8 cellular contexts compared by ENCODE assay signal in the genomic region with DNA sequence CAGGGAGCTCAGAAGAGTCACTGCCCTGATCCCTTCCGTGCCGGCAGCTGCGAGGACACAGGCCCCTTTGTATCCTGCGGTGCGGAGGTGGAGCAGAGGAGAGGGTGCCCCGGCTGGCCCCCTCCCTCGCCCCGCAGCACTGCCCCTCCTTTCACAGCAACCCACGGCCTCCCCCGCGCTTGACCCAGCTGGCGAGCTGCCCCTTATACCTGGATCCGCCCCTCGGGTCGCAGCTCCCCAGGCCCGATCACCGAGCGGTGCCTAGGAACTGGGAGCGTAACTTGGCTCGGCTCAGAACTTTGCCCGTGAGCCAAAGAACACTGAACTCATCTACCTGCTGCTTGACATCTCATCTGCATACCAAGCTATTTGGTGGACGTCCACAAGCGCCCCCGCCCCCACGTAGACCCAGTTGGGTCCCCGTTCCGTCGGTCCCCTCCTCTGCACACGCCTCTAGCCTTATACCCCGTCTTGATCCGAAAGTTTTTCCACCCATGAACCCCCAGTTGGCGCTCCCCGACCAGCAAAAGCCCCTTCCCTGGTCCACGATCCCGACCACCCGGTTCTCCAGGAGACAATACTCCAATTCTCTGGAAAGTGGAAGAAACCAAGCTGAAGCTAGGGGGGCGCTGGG. TPM values are rescaled to one million over a fixed set of nuclear protein-coding genes. Genes with fewer than 3 reads are reported as not detected.
DNase-seq lines count a peak whose midpoint lies in the region; ATAC-seq and TF ChIP-seq lines count a peak whose summit lies in the region.

No MANE protein-coding gene starts in this region.

- ATAC-seq in GM18870 (IDR thresholded peaks at IDR 0.05; ENCODE audit: unreplicated experiment), result peak; percentile 16
- peak; percentile 21 for ATAC-seq in HG03135 (IDR thresholded peaks at IDR 0.05; ENCODE audit: unreplicated experiment)
- ATAC-seq in T-cell (replicated peaks in 1 of 4), result peak; percentile 10 to 19 (median 12)

- POLR2A ChIA-PET in BJ (lab: Charles Lee), result interaction anchor here (0.6 to 2.7 kb wide), 4 partner anchors 12 to 225 kb away, joined by 5 to 30 read pairs (median 11); a partner anchor contains a TSS
- POLR2A ChIA-PET in T-cell (lab: Charles Lee), result interaction anchor here (0.6 to 4.2 kb wide), 14 partner anchors 9 to 818 kb away, joined by 3 to 84 read pairs (median 6); a partner anchor contains a TSS

- peak overlapping the region; percentile 88 to 90 for H3K27ac Mint-ChIP-seq in T-cell

- no peaks in the 10 kb centered on the region for H3K27me3 ChIP-seq in BJ (ENCODE audit: control insufficient read depth, insufficient read depth, low read length)

- H3K4me1 Mint-ChIP-seq in T-cell, result peaks cover 53 to 65% (median 65%) of the 10 kb centered on the region in 3 donors

- DNase-seq in BJ (ENCODE audit: low read depth) (no peak), T-cell (peak in 27 of 34 experiments; percentile 10 to 47 (median 27)), caudate nucleus (lab: John Stamatoyannopoulos, UW) (peak in 57 of 61 donors; percentile 58 to 94 (median 80)), islet precursor cell (peak; percentile 68), NCI-H1694 (lab: John Stamatoyannopoulos, UW) (no peak)
- peak; percentile 32 for DNase-seq in stimulated activated CD4-positive, alpha-beta T cell treated with anti-CD3 and anti-CD28 coated beads, Interleukin-1b, Interleukin-23, amount 100 ng/mL, for 48 hours

- TF ChIP-seq CTCF in BJ (IDR thresholded peaks at IDR 0.05; ENCODE audit: insufficient read depth, low read depth, low read length), result no peak

- H3K27me3 Mint-ChIP-seq in T-cell, result no peaks in the 10 kb centered on the region

- no peaks in the 10 kb centered on the region for H3K9me3 Mint-ChIP-seq in T-cell

- H3K27ac ChIP-seq in caudate nucleus (ENCODE audit: low read depth, low read length), result peak overlapping the region; percentile 99

- H3K36me3 ChIP-seq in BJ (ENCODE audit: control insufficient read depth, insufficient read depth, low read length), result peaks cover 9% of the 10 kb centered on the region

- H3K4me3 Mint-ChIP-seq in T-cell, result peak overlapping the region; percentile 94 to 97 (median 94)

- CTCF ChIA-PET in BJ (lab: Yijun Ruan, JAX) (interaction anchor here (0.9 to 3.2 kb wide), 14 partner anchors 9 to 166 kb away, joined by 3 to 30 read pairs (median 6); a partner anchor contains a TSS), T-cell (lab: Charles Lee) (interaction anchor here (0.6 to 3.7 kb wide), 18 partner anchors 12 to 1717 kb away, joined by 3 to 62 read pairs (median 4); a partner anchor contains a TSS)

- peak overlapping the region; percentile 84 for H3K4me3 ChIP-seq in BJ (ENCODE audit: low read depth, low read length)

- peaks cover 9% of the 10 kb centered on the region for H3K36me3 Mint-ChIP-seq in T-cell

RNA-seq across cellular contexts. Expression of a gene that starts 0.7 kb away (rescaled TPM):
- polyA plus RNA-seq in BJ (2011; rRNA removed), result 6.4 and 8.4 TPM in 2 replicates
- 8.2 and 9.8 TPM in 2 replicates for polyA minus RNA-seq in BJ (2011; rRNA and poly(A)+ RNA removed)
- total RNA-seq in T-cell, result 10 to 100 TPM; 21.5 to 34.5 (median 30.7) TPM

RNA-seq across cellular contexts. Expression of a gene that starts 12.2 kb away (rescaled TPM):
- 47.4 and 63.9 TPM in 2 replicates for polyA plus RNA-seq in BJ (2011; rRNA removed)
- polyA minus RNA-seq in BJ (2011; rRNA and poly(A)+ RNA removed), result 40.1 and 57.1 TPM in 2 replicates
- 10 to 100 TPM; 19.0 to 46.8 (median 41.6) TPM for total RNA-seq in T-cell

RNA-seq across cellular contexts. Expression of a gene that starts 12.6 kb away (rescaled TPM):
- 52.1 and 102 TPM in 2 replicates for polyA plus RNA-seq in BJ (2011; rRNA removed)
- 17.8 and 23.2 TPM in 2 replicates for polyA minus RNA-seq in BJ (2011; rRNA and poly(A)+ RNA removed)
- 10 to 100 TPM; 36.9 to 50.3 (median 46.8) TPM for total RNA-seq in T-cell

RNA-seq across cellular contexts. Expression of a gene that starts 12.7 kb away (rescaled TPM):
- polyA plus RNA-seq in BJ (2011; rRNA removed), result 34.2 and 40.7 TPM in 2 replicates
- polyA minus RNA-seq in BJ (2011; rRNA and poly(A)+ RNA removed), result 11.0 and 14.1 TPM in 2 replicates
- not detected for total RNA-seq in T-cell

Comparison
In these comparisons a context has a peak if more than half of its experiments do, and no peak if none do; other contexts are left out.
1. DNase-seq: peak in T-cell (27 of 34), caudate nucleus (57 of 61), islet precursor cell (single experiment) and stimulated activated CD4-positive, alpha-beta T cell treated with anti-CD3 and anti-CD28 coated beads, Interleukin-1b, Interleukin-23, amount 100 ng/mL, for 48 hours (single experiment); none in BJ (single experiment) and NCI-H1694 (single experiment).
2. Peak in every context shown above with its lines, with median percentiles within 50 percentile points of each other: ATAC-seq.